Comparison of ENCODE assay signal across 8 cellular contexts in genomic region chr2:27033253-27033852, GRCh38. TPM values are rescaled to one million over a fixed set of nuclear protein-coding genes. Genes with fewer than 3 reads are reported as not detected.
DNase-seq lines count a peak whose midpoint lies in the region; ATAC-seq and TF ChIP-seq lines count a peak whose summit lies in the region.

No MANE protein-coding gene starts in this region.

- WGBS in suprapubic skin, result 23% methylated on average over 5 of the region's 11 CpGs

- peak overlapping the region; percentile 80 for H3K4me3 ChIP-seq in iPS-20b (ENCODE audit: low read length)
- peak overlapping the region; percentile 65 for H3K4me3 ChIP-seq in suprapubic skin

- no peak for DNase-seq in activated naive CD4-positive, alpha-beta T cell treated with anti-CD3 and anti-CD28 coated beads, Interleukin-2, amount 10 ng/mL, durations not matched to agents 7 days and 5 days
- DNase-seq in activated naive CD4-positive, alpha-beta T cell treated with anti-CD3 and anti-CD28 coated beads, Interleukin-2, amount 50 U/mL, for 16 hours, result no peak
- no peak for DNase-seq in activated T-cell treated with anti-CD3 and anti-CD28 coated beads, Interleukin-2, amount 50 U/mL, for 4 hours
- DNase-seq in suprapubic skin (ENCODE audit: low spot score in 2 of 2), result no peak
- DNase-seq in NCI-H1694 (lab: John Stamatoyannopoulos, UW), result no peak
- DNase-seq in mesenteric fat pad (ENCODE audit: low spot score), result no peak
- DNase-seq in SW480 (ENCODE audit: low spot score), result no peak

- H3K4me3 Mint-ChIP-seq in activated naive CD4-positive, alpha-beta T cell treated with anti-CD3 and anti-CD28 coated beads, Interleukin-2, amount 10 ng/mL, durations not matched to agents 7 days and 5 days, result peak overlapping the region; percentile 97
- H3K4me3 Mint-ChIP-seq in activated T-cell treated with anti-CD3 and anti-CD28 coated beads, Interleukin-2, amount 50 U/mL, for 4 hours, result peak overlapping the region; percentile 93

- H3K27me3 ChIP-seq in iPS-20b (ENCODE audit: insufficient read depth, low read length), result no peaks in the 10 kb centered on the region
- H3K27me3 ChIP-seq in suprapubic skin, result no peaks in the 10 kb centered on the region

- TF ChIP-seq CTCF in suprapubic skin (IDR thresholded peaks at IDR 0.05), result no peak

- CTCF ChIA-PET in activated naive CD4-positive, alpha-beta T cell treated with anti-CD3 and anti-CD28 coated beads, Interleukin-2, amount 10 ng/mL, durations not matched to agents 7 days and 5 days (lab: Charles Lee), result interaction anchor here (1.1 to 4.1 kb wide), 5 partner anchors 12 to 54 kb away, joined by 3 to 18 read pairs (median 4); partner anchors contain the start of gene AGBL5

- no peak for TF ChIP-seq POLR2A in suprapubic skin (IDR thresholded peaks at IDR 0.05)

- peaks cover 56% of the 10 kb centered on the region for H3K36me3 Mint-ChIP-seq in activated naive CD4-positive, alpha-beta T cell treated with anti-CD3 and anti-CD28 coated beads, Interleukin-2, amount 10 ng/mL, durations not matched to agents 7 days and 5 days
- peaks cover 18% of the 10 kb centered on the region for H3K36me3 Mint-ChIP-seq in activated T-cell treated with anti-CD3 and anti-CD28 coated beads, Interleukin-2, amount 50 U/mL, for 4 hours (ENCODE audit: insufficient read depth)

- H3K9me3 ChIP-seq in iPS-20b (ENCODE audit: insufficient read depth, low read depth, low read length) (no peaks in the 10 kb centered on the region), suprapubic skin (no peaks in the 10 kb centered on the region)

- peak; percentile 8 to 12 for ATAC-seq in activated T-cell treated with anti-CD3 and anti-CD28 coated beads, Interleukin-2, amount 50 U/mL, for 4 hours

- peak overlapping the region; percentile 77 for H3K9ac ChIP-seq in iPS-20b (ENCODE audit: low read depth, low read length)

- no peak overlapping the region for H3K27ac ChIP-seq in iPS-20b (ENCODE audit: low read length)
- peak overlapping the region; percentile 72 for H3K27ac ChIP-seq in suprapubic skin

- H3K4me1 ChIP-seq in iPS-20b (ENCODE audit: insufficient read depth, low read length) (no peaks in the 10 kb centered on the region; the same call in 1 of the 2 replicates), suprapubic skin (peaks cover 25% of the 10 kb centered on the region)

- TF ChIP-seq EP300 in suprapubic skin (IDR thresholded peaks at IDR 0.05), result no peak

- H3K27me3 Mint-ChIP-seq in activated naive CD4-positive, alpha-beta T cell treated with anti-CD3 and anti-CD28 coated beads, Interleukin-2, amount 10 ng/mL, durations not matched to agents 7 days and 5 days, result no peaks in the 10 kb centered on the region
- H3K27me3 Mint-ChIP-seq in activated T-cell treated with anti-CD3 and anti-CD28 coated beads, Interleukin-2, amount 50 U/mL, for 4 hours (ENCODE audit: low read depth), result no peaks in the 10 kb centered on the region

- H3K27ac Mint-ChIP-seq in activated naive CD4-positive, alpha-beta T cell treated with anti-CD3 and anti-CD28 coated beads, Interleukin-2, amount 10 ng/mL, durations not matched to agents 7 days and 5 days, result peak overlapping the region; percentile 92

- H3K4me1 Mint-ChIP-seq in activated naive CD4-positive, alpha-beta T cell treated with anti-CD3 and anti-CD28 coated beads, Interleukin-2, amount 10 ng/mL, durations not matched to agents 7 days and 5 days, result peaks cover 56% of the 10 kb centered on the region
- peaks cover 32% of the 10 kb centered on the region for H3K4me1 Mint-ChIP-seq in activated T-cell treated with anti-CD3 and anti-CD28 coated beads, Interleukin-2, amount 50 U/mL, for 4 hours (ENCODE audit: low read depth)

- H3K36me3 ChIP-seq in iPS-20b (ENCODE audit: insufficient read depth, low read depth, low read length) (peaks cover 36% of the 10 kb centered on the region), suprapubic skin (peaks cover 40% of the 10 kb centered on the region)

- no peaks in the 10 kb centered on the region for H3K9me3 Mint-ChIP-seq in activated naive CD4-positive, alpha-beta T cell treated with anti-CD3 and anti-CD28 coated beads, Interleukin-2, amount 10 ng/mL, durations not matched to agents 7 days and 5 days
- no peaks in the 10 kb centered on the region for H3K9me3 Mint-ChIP-seq in activated T-cell treated with anti-CD3 and anti-CD28 coated beads, Interleukin-2, amount 50 U/mL, for 4 hours

RNA-seq across cellular contexts. Expression of gene TMEM214, which starts 0.6 kb away (rescaled TPM):
- 10 to 100 TPM; 59.0 to 71.3 (median 60.4) TPM for total RNA-seq in activated T-cell treated with anti-CD3 and anti-CD28 coated beads, Interleukin-2, amount 50 U/mL, for 4 hours
- total RNA-seq in suprapubic skin (10 to 100 TPM; 39.2 to 56.3 (median 44.7) TPM), mesenteric fat pad (148 TPM)

RNA-seq across cellular contexts. Expression of gene AGBL5, which starts 18.1 kb away (rescaled TPM):
- total RNA-seq in activated T-cell treated with anti-CD3 and anti-CD28 coated beads, Interleukin-2, amount 50 U/mL, for 4 hours, result 10 to 100 TPM in 1 of 3 donors, 1 to 10 TPM in 2; 6.5 to 11.2 (median 9.2) TPM
- total RNA-seq in suprapubic skin, result 10 to 100 TPM; 15.3 to 18.9 (median 18.5) TPM
- 20.3 TPM for total RNA-seq in mesenteric fat pad

RNA-seq across cellular contexts. Expression of gene OST4, which starts 38.1 kb away (rescaled TPM):
- total RNA-seq in activated T-cell treated with anti-CD3 and anti-CD28 coated beads, Interleukin-2, amount 50 U/mL, for 4 hours, result 100 to 1,000 TPM; 225 to 244 (median 229) TPM
- total RNA-seq in suprapubic skin (100 to 1,000 TPM in 3 of 4 donors, 10 to 100 TPM in 1; 70.8 to 225 (median 199) TPM), mesenteric fat pad (275 TPM)

RNA-seq across cellular contexts. Expression of gene EMILIN1, which starts 45.1 kb away (rescaled TPM):
- 1 to 10 TPM in 2 of 3 donors, under 1 TPM in 1; 0.76 to 1.4 (median 1.3) TPM for total RNA-seq in activated T-cell treated with anti-CD3 and anti-CD28 coated beads, Interleukin-2, amount 50 U/mL, for 4 hours
- 10 to 100 TPM in 1 of 4 donors, 1 to 10 TPM in 3; 3.0 to 13.8 (median 5.8) TPM for total RNA-seq in suprapubic skin
- 77.4 TPM for total RNA-seq in mesenteric fat pad

RNA-seq across cellular contexts. Expression of gene KHK, which starts 53.2 kb away (rescaled TPM):
- 10 to 100 TPM in 1 of 3 donors, 1 to 10 TPM in 2; 5.2 to 10.7 (median 5.5) TPM for total RNA-seq in activated T-cell treated with anti-CD3 and anti-CD28 coated beads, Interleukin-2, amount 50 U/mL, for 4 hours
- 1 to 10 TPM; 2.8 to 6.3 (median 3.8) TPM for total RNA-seq in suprapubic skin
- total RNA-seq in mesenteric fat pad, result 4.7 TPM
